ENCODE assay signal across 17 cellular contexts in genomic region chrX:14506866-14507265, GRCh38. TPM values are rescaled to one million over a fixed set of nuclear protein-coding genes. Genes with fewer than 3 reads are reported as not detected.
DNase-seq lines count a peak whose midpoint lies in the region; ATAC-seq, FAIRE-seq and TF ChIP-seq lines count a peak whose summit lies in the region.
"Had no signal": no experiment of that assay in that cellular context is flagged by ENCODE, and none has a peak within 500 bp of the region (broad histone marks: within the 10 kb centered on the region; RNA-seq: fewer than 3 reads in every experiment).

No MANE protein-coding gene starts in this region.

- H3K79me2 ChIP-seq in PC-3 (ENCODE audit: low read length): no peaks in the 10 kb centered on the region

- no peaks in the 10 kb centered on the region for H3K36me3 Mint-ChIP-seq in type B pancreatic cell
- no peaks in the 10 kb centered on the region for H3K36me3 Mint-ChIP-seq in CD8-positive, alpha-beta T cell
- H3K36me3 Mint-ChIP-seq: CD4-positive, alpha-beta memory T cell had no signal

- no peak overlapping the region for H3K4me3 Mint-ChIP-seq in type B pancreatic cell
- H3K4me3 Mint-ChIP-seq in CD8-positive, alpha-beta T cell: no peak overlapping the region
- H3K4me3 Mint-ChIP-seq: CD4-positive, alpha-beta memory T cell had no signal

- H3K9ac ChIP-seq in PC-3 (ENCODE audit: low read length): no peak overlapping the region
- H3K9ac ChIP-seq: GM23248 had no signal

- peak overlapping the region; percentile 80 for H3K27ac Mint-ChIP-seq in type B pancreatic cell
- H3K27ac Mint-ChIP-seq in CD8-positive, alpha-beta T cell: no peak overlapping the region
- H3K27ac Mint-ChIP-seq: CD4-positive, alpha-beta memory T cell had no signal

- no peaks in the 10 kb centered on the region for H4K20me1 ChIP-seq in PC-3 (ENCODE audit: low read length)

- H3K4me1 Mint-ChIP-seq in type B pancreatic cell (ENCODE audit: unreplicated experiment): no peaks in the 10 kb centered on the region
- H3K4me1 Mint-ChIP-seq in CD8-positive, alpha-beta T cell (ENCODE audit: low read depth): no peaks in the 10 kb centered on the region
- H3K4me1 Mint-ChIP-seq: CD4-positive, alpha-beta memory T cell had no signal

- CTCF ChIA-PET in PC-3 (lab: Charles Lee): no interaction called here
- CTCF ChIA-PET in CD8-positive, alpha-beta T cell (lab: Charles Lee): no interaction called here

- H3K9me3 ChIP-seq in PC-3 (ENCODE audit: low read length) (no peaks in the 10 kb centered on the region), upper lobe of right lung (no peaks in the 10 kb centered on the region)
- no peaks in the 10 kb centered on the region for H3K9me3 ChIP-seq in CD8-positive, alpha-beta T cell (ENCODE audit: low read length)
- H3K9me3 ChIP-seq: BE2C had no signal

- H3K4me1 ChIP-seq in PC-3 (ENCODE audit: insufficient read depth, low read length) (no peaks in the 10 kb centered on the region), upper lobe of right lung (no peaks in the 10 kb centered on the region)
- no peaks in the 10 kb centered on the region for H3K4me1 ChIP-seq in CD8-positive, alpha-beta T cell (ENCODE audit: insufficient read depth, low read length)
- H3K4me1 ChIP-seq: BE2C had no signal

- no peak overlapping the region for H3K4me2 ChIP-seq in PC-3 (ENCODE audit: low read length)

- H3K27ac ChIP-seq in PC-3 (ENCODE audit: low read length) (no peak overlapping the region), upper lobe of right lung (no peak overlapping the region)
- no peak overlapping the region for H3K27ac ChIP-seq in CD8-positive, alpha-beta T cell (ENCODE audit: low read depth, low read length)
- H3K27ac ChIP-seq: C4-2B, GM23248 had no signal

- no peak for TF ChIP-seq CTCF in PC-3 (conservative IDR thresholded peaks at IDR 0.05; ENCODE audit: low read depth, low read length)
- TF ChIP-seq CTCF in bronchial epithelial cell (IDR thresholded peaks at IDR 0.05; ENCODE audit: insufficient read depth, low read length, severe bottlenecking): no peak
- TF ChIP-seq CTCF in type B pancreatic cell (conservative IDR thresholded peaks at IDR 0.05): no peak
- TF ChIP-seq CTCF in CD8-positive, alpha-beta T cell (IDR thresholded peaks at IDR 0.05): no peak
- TF ChIP-seq CTCF in upper lobe of right lung (IDR thresholded peaks at IDR 0.05): no peak

- BruUV-seq in PC-3 (replicated peaks; lab: Mats Ljungman, UMichigan): no TSS peak

- H3K36me3 ChIP-seq in PC-3 (ENCODE audit: low read depth, low read length) (no peaks in the 10 kb centered on the region), bronchial epithelial cell (ENCODE audit: control insufficient read depth, insufficient read depth, low read length) (no peaks in the 10 kb centered on the region), upper lobe of right lung (no peaks in the 10 kb centered on the region)
- H3K36me3 ChIP-seq in CD8-positive, alpha-beta T cell (ENCODE audit: insufficient read depth, low read length): no peaks in the 10 kb centered on the region
- H3K36me3 ChIP-seq: BE2C had no signal

- DNase-seq in PC-3: peak; percentile 19
- peak; percentile 56 for DNase-seq in bronchial epithelial cell (ENCODE audit: low read depth)
- DNase-seq in type B pancreatic cell (ENCODE audit: extremely low spot score, unreplicated experiment): no peak
- no peak for DNase-seq in CD8-positive, alpha-beta T cell
- no peak for DNase-seq in stimulated activated CD4-positive, alpha-beta T cell treated with anti-CD3 and anti-CD28 coated beads, Interleukin-4, amount 100 ng/mL, for 24 hours
- no peak for DNase-seq in upper lobe of right lung
- DNase-seq: BE2C; CD4-positive, alpha-beta memory T cell; COR-L47; GM23248; H7 had no signal

- ATAC-seq in PC-3 (no peak), esophagus mucosa (peak; percentile 62), upper lobe of right lung (no peak)
- no peak for ATAC-seq in CD8-positive, alpha-beta T cell
- ATAC-seq: HepG2 had no signal

- no peaks in the 10 kb centered on the region for H3K27me3 Mint-ChIP-seq in type B pancreatic cell
- H3K27me3 Mint-ChIP-seq in CD8-positive, alpha-beta T cell (ENCODE audit: low read depth): peaks cover 5% of the 10 kb centered on the region

- intact Hi-C loops in PC-3 (cut with micrococcal nuclease): no loop called here
- intact Hi-C loops in CD8-positive, alpha-beta T cell (cut with DNase I, micrococcal nuclease): no loop called here
- intact Hi-C loops in upper lobe of right lung (cut with DNase I): no loop called here

- H3F3A ChIP-seq in PC-3 (ENCODE audit: low read length, unreplicated experiment): no peaks in the 10 kb centered on the region

- no peak overlapping the region for H3K4me3 ChIP-seq in PC-3 (ENCODE audit: low read length)
- no peak overlapping the region for H3K4me3 ChIP-seq in bronchial epithelial cell (ENCODE audit: low read depth, low read length)
- H3K4me3 ChIP-seq in CD8-positive, alpha-beta T cell (ENCODE audit: low read depth, low read length): no peak overlapping the region
- no peak overlapping the region for H3K4me3 ChIP-seq in upper lobe of right lung
- H3K4me3 ChIP-seq: GM23248 had no signal

- FAIRE-seq in bronchial epithelial cell (lab: Jason Lieb, UNC): no peak
- FAIRE-seq: A204.1, HepG2, HTR-8/SVneo had no signal

- H3K9me3 Mint-ChIP-seq in type B pancreatic cell: no peaks in the 10 kb centered on the region
- no peaks in the 10 kb centered on the region for H3K9me3 Mint-ChIP-seq in CD8-positive, alpha-beta T cell

- POLR2A ChIA-PET in PC-3 (lab: Charles Lee; ENCODE audit: unreplicated experiment): no interaction called here
- POLR2A ChIA-PET in CD8-positive, alpha-beta T cell (lab: Charles Lee): no interaction called here

- H2AFZ ChIP-seq in PC-3 (ENCODE audit: low read length): no peak overlapping the region
- H2AFZ ChIP-seq: GM23248 had no signal

- H3K27me3 ChIP-seq in PC-3 (ENCODE audit: low read length) (no peaks in the 10 kb centered on the region), bronchial epithelial cell (ENCODE audit: control insufficient read depth, insufficient read depth, low read length) (no peaks in the 10 kb centered on the region), upper lobe of right lung (no peaks in the 10 kb centered on the region)
- H3K27me3 ChIP-seq in CD8-positive, alpha-beta T cell (ENCODE audit: insufficient read depth, low read length): no peaks in the 10 kb centered on the region
- H3K27me3 ChIP-seq: BE2C had no signal

- no peaks in the 10 kb centered on the region for H3K9me2 ChIP-seq in PC-3 (replicated peaks; ENCODE audit: low read length)

RNA-seq across cellular contexts. Expression of gene GLRA2, which starts 22.5 kb away (rescaled TPM):
- total RNA-seq in PC-3 (2014; rRNA removed): not detected in 2 replicates
- total RNA-seq in bronchial epithelial cell: not detected in 2 replicates
- total RNA-seq in esophagus mucosa: not detected
- total RNA-seq in type B pancreatic cell (ENCODE audit: low replicate concordance): 0.38 and 1.6 TPM in 2 replicates
- not detected for total RNA-seq in CD8-positive, alpha-beta T cell
- total RNA-seq in upper lobe of right lung: not detected
- total RNA-seq: CD4-positive, alpha-beta memory T cell; Daoy; H7; HepG2 had no signal

Comparison
In these comparisons a context has a peak if more than half of its experiments do, and no peak if none do; other contexts are left out.
1. DNase-seq: peak in PC-3 (single experiment) and bronchial epithelial cell (single experiment); none in type B pancreatic cell (single experiment), CD8-positive, alpha-beta T cell (0 of 7), stimulated activated CD4-positive, alpha-beta T cell treated with anti-CD3 and anti-CD28 coated beads, Interleukin-4, amount 100 ng/mL, for 24 hours (single experiment) and upper lobe of right lung (single experiment).